ENCODE assay signal across 17 cellular contexts in the genomic region with DNA sequence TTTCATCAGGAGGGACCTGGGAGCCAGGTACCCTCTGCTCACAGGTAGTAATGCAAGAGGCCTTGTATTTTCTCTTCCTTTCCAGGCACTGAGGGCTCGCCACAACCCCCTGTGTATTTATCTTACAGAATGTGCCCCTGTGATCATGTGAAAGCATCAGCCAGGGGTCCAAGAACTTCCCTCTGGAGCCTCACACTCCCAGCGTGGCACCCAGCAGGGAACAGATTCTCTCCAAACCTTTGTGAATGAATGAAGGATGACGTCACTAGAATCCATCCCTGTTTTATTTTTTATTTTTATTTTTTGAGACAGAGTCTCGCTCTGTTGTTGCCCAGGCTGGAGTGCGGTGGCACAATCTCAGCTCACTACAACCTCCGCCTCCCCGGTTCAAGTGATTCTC.
"Had no signal": no experiment of that assay in that cellular context is flagged by ENCODE, and none has a peak within 500 bp of the region (broad histone marks: within the 10 kb centered on the region; RNA-seq: fewer than 3 reads in every experiment).

No MANE protein-coding gene starts in this region.

- H3K9me3 ChIP-seq: ascending aorta, colonic mucosa, heart right ventricle, left lung, transverse colon had no signal

- H3K4me3 Mint-ChIP-seq: activated naive CD8-positive, alpha-beta T cell treated with anti-CD3 and anti-CD28 coated beads, Interleukin-2, amount 50 U/mL, for 24 hours; neural crest cell; stimulated activated effector memory CD8-positive, alpha-beta T cell treated with anti-CD3 and anti-CD28 coated beads, Interleukin-12 subunit alpha, Interleukin-12 subunit beta, amount 100 ng/mL, for 72 hours had no signal

- H3K4me1 ChIP-seq: ascending aorta, colonic mucosa, transverse colon had no signal

- H3K27me3 Mint-ChIP-seq: activated naive CD8-positive, alpha-beta T cell treated with anti-CD3 and anti-CD28 coated beads, Interleukin-2, amount 50 U/mL, for 24 hours had no signal

- H3K4me3 ChIP-seq: ascending aorta, cardiac muscle cell, colonic mucosa, heart right ventricle, left lung, smooth muscle cell, transverse colon had no signal

- H3K9me3 Mint-ChIP-seq: activated naive CD8-positive, alpha-beta T cell treated with anti-CD3 and anti-CD28 coated beads, Interleukin-2, amount 50 U/mL, for 24 hours; neural crest cell; stimulated activated effector memory CD8-positive, alpha-beta T cell treated with anti-CD3 and anti-CD28 coated beads, Interleukin-12 subunit alpha, Interleukin-12 subunit beta, amount 100 ng/mL, for 72 hours had no signal

- H3K27ac ChIP-seq: ascending aorta, cardiac muscle cell, colonic mucosa, heart right ventricle, left lung, transverse colon, VCaP had no signal

- H3K4me2 ChIP-seq: smooth muscle cell had no signal

- DNase-seq: activated gamma-delta T cell; activated naive CD8-positive, alpha-beta T cell treated with anti-CD3 and anti-CD28 coated beads, Interleukin-2, amount 50 U/mL, for 24 hours; colonic mucosa; foreskin melanocyte; heart right ventricle; islet precursor cell; mesendoderm; retina; T1000; transverse colon had no signal

- H3K36me3 ChIP-seq: ascending aorta, cardiac muscle cell, colonic mucosa, transverse colon had no signal

- H3K4me1 Mint-ChIP-seq: activated naive CD8-positive, alpha-beta T cell treated with anti-CD3 and anti-CD28 coated beads, Interleukin-2, amount 50 U/mL, for 24 hours had no signal

- H3K27me3 ChIP-seq: ascending aorta, cardiac muscle cell, colonic mucosa, heart right ventricle, left lung, transverse colon had no signal

- ATAC-seq: activated naive CD8-positive, alpha-beta T cell treated with anti-CD3 and anti-CD28 coated beads, Interleukin-2, amount 50 U/mL, for 24 hours; heart right ventricle; left lung; stimulated activated effector memory CD8-positive, alpha-beta T cell treated with anti-CD3 and anti-CD28 coated beads, Interleukin-12 subunit alpha, Interleukin-12 subunit beta, amount 100 ng/mL, for 72 hours had no signal

- H3K27ac Mint-ChIP-seq: activated naive CD8-positive, alpha-beta T cell treated with anti-CD3 and anti-CD28 coated beads, Interleukin-2, amount 50 U/mL, for 24 hours; stimulated activated effector memory CD8-positive, alpha-beta T cell treated with anti-CD3 and anti-CD28 coated beads, Interleukin-12 subunit alpha, Interleukin-12 subunit beta, amount 100 ng/mL, for 72 hours had no signal

- H3K36me3 Mint-ChIP-seq: stimulated activated effector memory CD8-positive, alpha-beta T cell treated with anti-CD3 and anti-CD28 coated beads, Interleukin-12 subunit alpha, Interleukin-12 subunit beta, amount 100 ng/mL, for 72 hours had no signal
